Comparison of ENCODE assay signal across 8 cellular contexts in genomic region chr16:57462209-57462977, GRCh38. TPM values are rescaled to one million over a fixed set of nuclear protein-coding genes. Genes with fewer than 3 reads are reported as not detected.
A peak's percentile ranks its signal among the peaks of the same experiment; 100 is the strongest.
DNase-seq lines count a peak whose midpoint lies in the region; ATAC-seq and TF ChIP-seq lines count a peak whose summit lies in the region.

TSS of gene POLR2C (plus strand) at chr16:57462679. CDS start at chr16:57462725, 46 bp downstream.

- H2BK5ac ChIP-seq in neuronal stem cell (ENCODE audit: low read length) = no peak within 1 kb of the TSS

- H2BK12ac ChIP-seq in neuronal stem cell (ENCODE audit: low read length) = no peak within 1 kb of the TSS

- H3K18ac ChIP-seq in neuronal stem cell (ENCODE audit: low read length) = peak within 1 kb of the TSS; percentile 90

- H3K23ac ChIP-seq in neuronal stem cell (ENCODE audit: low read depth, low read length, poor library complexity) = peak within 1 kb of the TSS; percentile 99

- no peak within 1 kb of the TSS for H4K91ac ChIP-seq in neuronal stem cell (ENCODE audit: low read depth, low read length, poor library complexity)

- no peaks in the 10 kb centered on the region for H3K9me2 ChIP-seq in GM23248 (ENCODE audit: insufficient read depth)

- H3K4me3 ChIP-seq in GM23248 (peak within 1 kb of the TSS; percentile 83), neuronal stem cell (ENCODE audit: low read length in 2 of 2) (peak within 1 kb of the TSS; percentile 58 to 95)

- H2AFZ ChIP-seq in GM23248 = no peak within 1 kb of the TSS; the same call in 1 of the 2 replicates
- peak within 1 kb of the TSS; percentile 64 for H2AFZ ChIP-seq in neuronal stem cell (ENCODE audit: low read length)

- H3K9ac ChIP-seq in GM23248 = peak within 1 kb of the TSS; percentile 85
- H3K9ac ChIP-seq in neuronal stem cell (ENCODE audit: low read depth, low read length, poor library complexity) = peak within 1 kb of the TSS; percentile 92

- H4K20me1 ChIP-seq in GM23248 (ENCODE audit: insufficient read depth) = no peaks in the 10 kb centered on the region; the same call in 1 of the 2 replicates

- H3K27me3 ChIP-seq in GM23248 (replicated peaks; ENCODE audit: insufficient read depth) = no peaks in the 10 kb centered on the region
- H3K27me3 ChIP-seq in foreskin keratinocyte = no peaks in the 10 kb centered on the region
- no peaks in the 10 kb centered on the region for H3K27me3 ChIP-seq in neuronal stem cell (ENCODE audit: control insufficient read depth in 3 of 3, insufficient read depth in 3 of 3, low read depth in 1 of 3, low read length in 3 of 3)

- H2BK120ac ChIP-seq in neuronal stem cell (ENCODE audit: low read depth, low read length) = no peak within 1 kb of the TSS

- H3F3A ChIP-seq in GM23248 (ENCODE audit: insufficient read depth) = peaks cover 18% of the 10 kb centered on the region; the same call in 1 of the 2 replicates

- H3K9me3 ChIP-seq in GM23248 (ENCODE audit: low read depth) (no peaks in the 10 kb centered on the region), neuronal stem cell (replicated peaks in 1 of 2; ENCODE audit: control insufficient read depth in 2 of 2, insufficient read depth in 1 of 2, low read depth in 1 of 2, low read length in 2 of 2) (no peaks in the 10 kb centered on the region)

- H3K36me3 ChIP-seq in GM23248 (ENCODE audit: low read depth) = peaks cover 21% of the 10 kb centered on the region; the same call in 1 of the 2 replicates
- peaks cover 22 to 80% of the 10 kb centered on the region in 2 donors for H3K36me3 ChIP-seq in neuronal stem cell (replicated peaks in 1 of 2; ENCODE audit: control insufficient read depth in 2 of 2, insufficient read depth in 2 of 2, low read length in 2 of 2)

- WGBS in GM23248 (ENCODE audit: low coverage in 1 of 2, low lambda C conversion rate in 2 of 2, missing lambda C conversion rate in 2 of 2), 2 experiments = 1% methylated on average over 26 to 46 of the region's 47 CpGs
- WGBS in neuronal stem cell (ENCODE audit: extremely low coverage in 2 of 2, insufficient read length in 2 of 2, insufficient replicate concordance in 1 of 2), 2 donors = no CpG with 5 or more reads among the region's 47 CpGs

- TF ChIP-seq CTCF in foreskin keratinocyte (conservative IDR thresholded peaks at IDR 0.05) (peak; percentile 98), subcutaneous adipose tissue (IDR thresholded peaks at IDR 0.05; ENCODE audit: low read depth) (no peak)

- H3K4me1 ChIP-seq in GM23248 (ENCODE audit: insufficient read depth) (peaks cover 12% of the 10 kb centered on the region), foreskin keratinocyte (no peaks in the 10 kb centered on the region), neuronal stem cell (ENCODE audit: control insufficient read depth in 2 of 2, insufficient read depth in 1 of 2, low read depth in 1 of 2, low read length in 2 of 2) (peaks cover 2 to 3% of the 10 kb centered on the region in 2 donors)

- H2AK5ac ChIP-seq in neuronal stem cell (ENCODE audit: low read depth, low read length) = peak within 1 kb of the TSS; percentile 96

- H2BK15ac ChIP-seq in neuronal stem cell (ENCODE audit: low read length) = no peak within 1 kb of the TSS

- peak within 1 kb of the TSS; percentile 92 for H3K4me2 ChIP-seq in GM23248 (ENCODE audit: unreplicated experiment)
- H3K4me2 ChIP-seq in neuronal stem cell (ENCODE audit: insufficient read depth, low read length, poor library complexity, severe bottlenecking) = peak within 1 kb of the TSS; percentile 82

- H3K27ac ChIP-seq in GM23248 (peak within 1 kb of the TSS; percentile 48), foreskin keratinocyte (no peak within 1 kb of the TSS), neuronal stem cell (replicated peaks; ENCODE audit: low read length) (no peak within 1 kb of the TSS)

- no peak within 1 kb of the TSS for H3K4ac ChIP-seq in neuronal stem cell (ENCODE audit: low read length)

- peaks cover 4% of the 10 kb centered on the region for H3K79me1 ChIP-seq in neuronal stem cell (ENCODE audit: low read depth, low read length)

- H4K8ac ChIP-seq in neuronal stem cell (ENCODE audit: low read depth, low read length) = no peak within 1 kb of the TSS

- ATAC-seq in foreskin keratinocyte = peak; percentile 89

- H3K79me2 ChIP-seq in GM23248 (ENCODE audit: insufficient read depth) = peaks cover 44% of the 10 kb centered on the region

- DNase-seq in ELR (ENCODE audit: low read depth) (peak; percentile 88), GM23248 (peak; percentile 91), LHCN-M2 (ENCODE audit: low read depth) (peak; percentile 75), SIG-M5 (lab: John Stamatoyannopoulos, UW) (peak; percentile 38), activated gamma-delta T cell treated with Interleukin-2 at 50 U/mL for 16 hours (peak; percentile 94), foreskin keratinocyte (peak; percentile 37 to 67), neuronal stem cell (ENCODE audit: low spot score) (peak; percentile 83)

- in situ Hi-C loops in GM23248 (cut with MboI) = no loop called here

- H3K14ac ChIP-seq in neuronal stem cell (ENCODE audit: low read length) = peak within 1 kb of the TSS; percentile 23

RNA-seq across cellular contexts. Expression of gene POLR2C, which starts in this region (rescaled TPM):
- 152 and 163 TPM in 2 replicates for total RNA-seq in GM23248 (2014; rRNA removed; shearing (Covaris generic))
- polyA plus RNA-seq in GM23248 (2016; fragmentation: Nextera tagmentation; extraction: Ambion mirVana) (39.6 and 40.0 TPM in 2 replicates), foreskin keratinocyte (49.8 and 55.8 TPM in 2 replicates)
- total RNA-seq in LHCN-M2 (2014; rRNA removed) (111 and 164 TPM in 2 replicates), foreskin keratinocyte (57.8 and 58.3 TPM in 2 replicates), subcutaneous adipose tissue (10 to 100 TPM; 66.9 to 77.7 (median 67.6) TPM)
- 75.2 TPM for polyA plus RNA-seq in LHCN-M2 (2012)
- 50.6 TPM for polyA plus RNA-seq in neuronal stem cell (2013, experiment 1 of 2)
- 49.2 TPM for polyA plus RNA-seq in neuronal stem cell (2013, experiment 2 of 2)

Comparison
In these comparisons a context has a peak if more than half of its experiments do, and no peak if none do; other contexts are left out.
1. DNase-seq: peak in every context shown above with its lines; median percentile 94 in activated gamma-delta T cell treated with Interleukin-2 at 50 U/mL for 16 hours; 91 in GM23248; 88 in ELR; 83 in neuronal stem cell; 75 in LHCN-M2; 52 in foreskin keratinocyte; 38 in SIG-M5.